31 cellular contexts compared by ENCODE assay signal in the genomic region with DNA sequence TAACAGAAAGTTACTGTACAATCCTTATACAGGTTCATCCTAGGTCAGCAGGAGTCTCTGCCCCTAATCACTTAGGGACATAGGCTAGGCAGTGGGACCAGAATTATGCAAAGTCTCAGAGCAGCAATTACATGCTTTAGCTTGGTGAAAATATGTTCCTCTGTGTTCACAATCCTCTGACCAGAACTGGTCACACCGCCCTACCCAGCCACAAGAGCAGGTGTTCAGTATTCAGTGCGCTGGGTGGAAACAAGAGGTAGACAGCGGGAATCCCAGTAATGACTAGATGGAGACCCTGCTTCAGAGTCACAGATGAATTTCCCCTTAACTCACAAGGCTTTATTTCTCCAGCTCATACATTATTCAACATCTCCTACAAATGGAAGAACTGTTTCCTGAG.
"Had no signal": no experiment of that assay in that cellular context is flagged by ENCODE, and none has a peak within 500 bp of the region (broad histone marks: within the 10 kb centered on the region; RNA-seq: fewer than 3 reads in every experiment).

No MANE protein-coding gene starts in this region.

- H3K4me1 ChIP-seq: adrenal gland, colonic mucosa, right lobe of liver, uterus had no signal

- H3K4me3 ChIP-seq: adrenal gland, cardiac muscle cell, colonic mucosa, mucosa of descending colon, ovary, right lobe of liver, thoracic aorta, uterus had no signal

- H3K9me3 ChIP-seq: adrenal gland, colonic mucosa, mucosa of descending colon, neutrophil, ovary, right lobe of liver, thoracic aorta, uterus had no signal

- H3K27ac ChIP-seq: adrenal gland, cardiac muscle cell, colonic mucosa, neutrophil, ovary, right lobe of liver, thoracic aorta, uterus, VCaP had no signal

- DNase-seq: activated CD4-positive, alpha-beta T cell treated with anti-CD3 and anti-CD28 coated beads for 48 hours; activated CD4-positive, alpha-beta T cell treated with anti-CD3 and anti-CD28 coated beads, Interleukin-2, amount 50 U/mL, for 48 hours; activated CD8-positive, alpha-beta memory T cell treated with anti-CD3 and anti-CD28 coated beads for 24 hours; activated effector memory CD4-positive, alpha-beta T cell treated with Interleukin-2 at 50 U/mL for 16 hours; activated naive CD4-positive, alpha-beta T cell treated with anti-CD3 and anti-CD28 coated beads for 36 hours; activated naive CD8-positive, alpha-beta T cell treated with anti-CD3 and anti-CD28 coated beads for 36 hours; adrenal gland; aorta; cerebellar nuclear complex; colonic mucosa; effector CD8-positive, alpha-beta T cell; erythroblast; head of caudate nucleus; hippocampal formation; left cardiac atrium; left ventricle myocardium superior; mucosa of descending colon; ovary; right lobe of liver; stimulated activated CD4-positive, alpha-beta T cell treated with anti-CD3 and anti-CD28 coated beads, Interleukin-12 subunit alpha, Interleukin-12 subunit beta, amount 100 ng/mL, for 4 hours; stimulated activated CD4-positive, alpha-beta T cell treated with anti-CD3 and anti-CD28 coated beads, Interleukin-4, amount 100 ng/mL, for 1 hour; stimulated activated naive CD8-positive, alpha-beta T cell treated with anti-CD3 and anti-CD28 coated beads, Interleukin-15, Interleukin-2, amounts not matched to agents 100 U/mL and 50 U/mL, for 24 hours; T-helper 9 cell; trophoblast cell; uterus had no signal

- FAIRE-seq: keratinocyte, TTC549 had no signal

- H3K27me3 ChIP-seq: adrenal gland, cardiac muscle cell, colonic mucosa, neutrophil, ovary, right lobe of liver, uterus had no signal

- H3K36me3 ChIP-seq: adrenal gland, cardiac muscle cell, colonic mucosa, neutrophil, ovary, right lobe of liver, thoracic aorta, uterus had no signal
